In the genomic region with DNA sequence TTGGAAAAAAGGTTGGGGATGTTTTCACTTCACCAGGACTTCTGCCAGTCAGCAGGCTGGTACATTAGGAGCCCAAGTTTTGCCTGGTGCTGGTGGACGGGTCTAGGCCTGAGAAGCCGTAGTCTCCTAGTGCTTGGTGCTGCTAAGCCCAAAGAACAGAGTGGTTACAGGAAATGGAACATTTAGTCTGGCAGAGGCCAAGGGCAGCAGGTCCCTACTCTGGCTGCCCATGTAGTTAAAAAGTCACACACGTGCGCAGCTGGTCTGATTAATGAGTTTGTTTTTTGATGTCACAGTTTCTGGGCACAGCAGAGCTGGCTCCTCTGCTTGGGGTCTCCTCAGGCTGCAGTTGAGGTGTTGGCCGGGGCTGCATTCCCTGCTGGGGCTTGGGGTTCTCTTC, we compare ENCODE assay signal across 1 cellular context.
TF ChIP-seq lines count a peak whose summit lies in the region.

No MANE protein-coding gene starts in this region.

TF ChIP-seq in endothelial cell of umbilical vein, 7 proteins besides CTCF, POLR2A, EP300 and RAD21:
- TF ChIP-seq FOS (IDR thresholded peaks at IDR 0.05; ENCODE audit: borderline replicate concordance, insufficient read depth, low read length) (no peak), EZH2 (IDR thresholded peaks at IDR 0.05; ENCODE audit: borderline replicate concordance, low read depth, low read length, severe bottlenecking) (no peak), MYC (IDR thresholded peaks at IDR 0.05; ENCODE audit: low read depth, low read length) (no peak), POLR2AphosphoS5 (IDR thresholded peaks at IDR 0.05; ENCODE audit: insufficient read depth, low read depth, low read length) (no peak), JUN (IDR thresholded peaks at IDR 0.05; ENCODE audit: borderline replicate concordance, insufficient read depth, insufficient read length, low read depth) (no peak), GATA2 (IDR thresholded peaks at IDR 0.05; ENCODE audit: insufficient read depth, insufficient read length, low read depth, low read length) (no peak)
- TF ChIP-seq, protein P1, sequence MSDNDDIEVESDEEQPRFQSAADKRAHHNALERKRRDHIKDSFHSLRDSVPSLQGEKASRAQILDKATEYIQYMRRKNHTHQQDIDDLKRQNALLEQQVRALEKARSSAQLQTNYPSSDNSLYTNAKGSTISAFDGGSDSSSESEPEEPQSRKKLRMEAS (IDR thresholded peaks at IDR 0.05; ENCODE audit: insufficient read depth, insufficient read length), result no peak
TF ChIP-seq in endothelial cell of umbilical vein: peak in this region for 0.
